8 cellular contexts compared by ENCODE assay signal in the genomic region with DNA sequence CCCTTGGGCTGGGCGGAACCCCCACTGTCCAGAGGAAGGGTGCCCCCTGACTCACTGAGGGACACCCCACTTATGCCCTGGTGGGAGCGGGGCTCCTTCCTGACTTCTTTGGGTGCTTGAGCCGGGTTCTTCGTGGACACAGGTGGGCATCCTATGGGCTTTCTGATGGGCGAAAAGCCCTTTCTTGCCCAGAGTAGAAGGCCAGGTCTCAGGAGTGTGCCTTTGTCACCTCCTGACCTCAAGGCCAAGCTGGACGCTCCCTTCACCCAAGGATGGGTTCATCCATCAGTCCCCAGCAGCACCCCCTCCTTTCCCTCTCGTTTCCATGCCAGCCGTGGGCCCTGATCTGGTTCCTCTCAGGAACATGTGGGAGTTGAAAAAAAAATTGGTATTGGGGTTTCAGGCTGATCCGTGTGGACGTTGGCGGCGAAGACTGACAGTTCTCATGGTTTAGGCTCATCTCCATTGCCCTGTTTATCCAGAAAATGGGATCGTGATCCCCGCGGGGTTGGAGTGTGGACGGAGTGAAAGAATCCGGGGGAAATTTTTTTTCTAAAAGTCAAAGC. TPM values are rescaled to one million over a fixed set of nuclear protein-coding genes. Genes with fewer than 3 reads are reported as not detected.
DNase-seq lines count a peak whose midpoint lies in the region; ATAC-seq, FAIRE-seq and TF ChIP-seq lines count a peak whose summit lies in the region.

No MANE protein-coding gene starts in this region.

- no peak for DNase-seq in CD14-positive monocyte (ENCODE audit: low spot score)
- DNase-seq in HL-60 (ENCODE audit: low read depth in 1 of 2, low spot score in 1 of 2), result no peak
- no peak for DNase-seq in astrocyte (ENCODE audit: low read depth)
- no peak for DNase-seq in lung (ENCODE audit: low spot score)
- DNase-seq in uterus, result no peak
- DNase-seq in HuH-7.5 (ENCODE audit: low spot score), result no peak
- no peak for DNase-seq in activated effector memory CD4-positive, alpha-beta T cell treated with Interleukin-2 at 50 U/mL for 16 hours

- peak overlapping the region; percentile 29 to 94 (median 85) for H3K27ac Mint-ChIP-seq in CD14-positive monocyte
- H3K27ac Mint-ChIP-seq in astrocyte (ENCODE audit: unreplicated experiment), result peak overlapping the region; percentile 41

- intact Hi-C loops in CD14-positive monocyte (cut with micrococcal nuclease), result no loop called here
- intact Hi-C loops in uterus (cut with DNase I; ENCODE audit: low total_unique reads), result no loop called here

- H3K27me3 ChIP-seq in HL-60 (ENCODE audit: insufficient read depth, poor library complexity, severe bottlenecking) (no peaks in the 10 kb centered on the region), astrocyte (ENCODE audit: insufficient read depth, low read length) (no peaks in the 10 kb centered on the region), lung (ENCODE audit: control insufficient read depth, insufficient read depth) (no peaks in the 10 kb centered on the region), uterus (no peaks in the 10 kb centered on the region)

- H3K36me3 Mint-ChIP-seq in CD14-positive monocyte, result peaks cover 5 to 10% of the 10 kb centered on the region in 2 donors
- peaks cover 2% of the 10 kb centered on the region for H3K36me3 Mint-ChIP-seq in astrocyte (ENCODE audit: low read depth, unreplicated experiment)

- H3K9me3 Mint-ChIP-seq in CD14-positive monocyte (peaks cover 0 to 2% (median 0%) of the 10 kb centered on the region in 7 donors), astrocyte (ENCODE audit: unreplicated experiment) (no peaks in the 10 kb centered on the region)

- H3K4me1 Mint-ChIP-seq in CD14-positive monocyte (peaks cover 73% of the 10 kb centered on the region), astrocyte (ENCODE audit: low read depth, unreplicated experiment) (peaks cover 29% of the 10 kb centered on the region)

- H4K20me1 ChIP-seq in astrocyte (ENCODE audit: insufficient read depth, low read length), result peaks cover 11% of the 10 kb centered on the region

- TF ChIP-seq CTCF in CD14-positive monocyte (IDR thresholded peaks at IDR 0.05) (no peak), HL-60 (IDR thresholded peaks at IDR 0.05; ENCODE audit: insufficient read depth, low read length) (no peak), astrocyte (IDR thresholded peaks at IDR 0.05; ENCODE audit: insufficient read depth, low read depth, low read length) (no peak), lung (IDR thresholded peaks at IDR 0.05; ENCODE audit: control extremely low read depth, extremely low read depth) (no peak), uterus (IDR thresholded peaks at IDR 0.05) (no peak)

- H3K4me1 ChIP-seq in astrocyte (ENCODE audit: insufficient read depth, low read length) (peaks cover 27% of the 10 kb centered on the region), lung (ENCODE audit: control insufficient read depth in 2 of 2, insufficient read depth in 2 of 2, low read length in 2 of 2) (peaks cover 25 to 26% of the 10 kb centered on the region in 2 donors), uterus (peaks cover 11 to 26% of the 10 kb centered on the region in 2 donors)

- peak overlapping the region; percentile 92 for H3K4me2 ChIP-seq in astrocyte (ENCODE audit: low read length)

- WGBS in lung, 2 donors, result 4 to 8% methylated on average over 17 of the region's 17 CpGs

- TF ChIP-seq POLR2A in uterus (IDR thresholded peaks at IDR 0.05), result no peak

- H3K9ac ChIP-seq in astrocyte (ENCODE audit: low read length), result peak overlapping the region; percentile 89

- peak overlapping the region; percentile 86 for H3K4me3 ChIP-seq in HL-60 (replicated peaks; ENCODE audit: insufficient read depth, low read length)
- peak overlapping the region; percentile 90 for H3K4me3 ChIP-seq in astrocyte (ENCODE audit: insufficient read depth, low read depth, low read length)
- peak overlapping the region; percentile 92 for H3K4me3 ChIP-seq in lung
- H3K4me3 ChIP-seq in uterus, result peak overlapping the region; percentile 84 to 95

- H3K27ac ChIP-seq in HL-60 (replicated peaks) (peak overlapping the region; percentile 57), astrocyte (ENCODE audit: low read depth, low read length) (peak overlapping the region; percentile 71), lung (ENCODE audit: low read depth in 1 of 2, low read length in 1 of 2) (peak overlapping the region in 1 of 2 donors; percentile 92), uterus (peak overlapping the region; percentile 98 to 99)

- H3K27me3 Mint-ChIP-seq in CD14-positive monocyte (ENCODE audit: low read depth in 3 of 3), result peaks cover 0 to 4% (median 0%) of the 10 kb centered on the region in 3 donors
- no peaks in the 10 kb centered on the region for H3K27me3 Mint-ChIP-seq in astrocyte (ENCODE audit: low read depth, unreplicated experiment)

- H3K79me2 ChIP-seq in astrocyte (ENCODE audit: insufficient read depth, low read length), result peaks cover 71% of the 10 kb centered on the region

- H3K36me3 ChIP-seq in astrocyte (ENCODE audit: insufficient read depth, low read length) (no peaks in the 10 kb centered on the region), lung (ENCODE audit: control insufficient read depth in 2 of 2, insufficient read depth in 2 of 2, low read length in 2 of 2) (no peaks in the 10 kb centered on the region), uterus (no peaks in the 10 kb centered on the region)

- ATAC-seq in lung (ENCODE audit: insufficient read depth, low FRiP score) (no peak), HG03159 (IDR thresholded peaks at IDR 0.05; ENCODE audit: unreplicated experiment) (no peak)

- FAIRE-seq in astrocyte (lab: Jason Lieb, UNC), result no peak

- H3K4me3 Mint-ChIP-seq in CD14-positive monocyte (peak overlapping the region in 1 of 2 donors; percentile 99), astrocyte (ENCODE audit: unreplicated experiment) (peak overlapping the region; percentile 87)

- peak overlapping the region; percentile 65 for H2AFZ ChIP-seq in astrocyte (ENCODE audit: low read depth, low read length)

- H3K9me3 ChIP-seq in astrocyte (ENCODE audit: insufficient read depth, low read depth, low read length) (no peaks in the 10 kb centered on the region), lung (ENCODE audit: control insufficient read depth in 2 of 2, insufficient read depth in 1 of 2, low read length in 1 of 2) (no peaks in the 10 kb centered on the region), uterus (no peaks in the 10 kb centered on the region)

RNA-seq across cellular contexts. Expression of a gene that starts 0.7 kb away (rescaled TPM):
- polyA plus RNA-seq in CD14-positive monocyte (1 to 10 TPM; 5.1 to 6.3 TPM), lung (10 to 100 TPM; 10.5 to 27.9 TPM)
- total RNA-seq in astrocyte (9.8 and 14.4 TPM in 2 replicates), lung (10 to 100 TPM; 21.2 to 32.6 TPM), uterus (10 to 100 TPM; 14.3 to 49.7 (median 49.0) TPM)

RNA-seq across cellular contexts. Expression of a gene that starts 1.6 kb away (rescaled TPM):
- 1 to 10 TPM; 4.6 to 5.6 TPM for polyA plus RNA-seq in CD14-positive monocyte
- total RNA-seq in astrocyte, result 9.6 and 10.2 TPM in 2 replicates
- total RNA-seq in lung, result 1 to 10 TPM; 7.2 to 9.4 TPM
- 1 to 10 TPM; 8.2 to 9.4 TPM for polyA plus RNA-seq in lung
- total RNA-seq in uterus, result 10 to 100 TPM in 2 of 4 donors, 1 to 10 TPM in 2; 3.8 to 27.4 (median 10.6) TPM

RNA-seq across cellular contexts. Expression of a gene that starts 58.8 kb away (rescaled TPM):
- polyA plus RNA-seq in CD14-positive monocyte (10 to 100 TPM; 42.0 to 49.4 TPM), lung (10 to 100 TPM; 49.9 to 59.5 TPM)
- total RNA-seq in astrocyte (44.1 and 44.4 TPM in 2 replicates), lung (10 to 100 TPM; 42.0 to 66.8 TPM), uterus (100 to 1,000 TPM in 1 of 4 donors, 10 to 100 TPM in 3; 21.5 to 173 (median 64.2) TPM)
